In the genomic region with DNA sequence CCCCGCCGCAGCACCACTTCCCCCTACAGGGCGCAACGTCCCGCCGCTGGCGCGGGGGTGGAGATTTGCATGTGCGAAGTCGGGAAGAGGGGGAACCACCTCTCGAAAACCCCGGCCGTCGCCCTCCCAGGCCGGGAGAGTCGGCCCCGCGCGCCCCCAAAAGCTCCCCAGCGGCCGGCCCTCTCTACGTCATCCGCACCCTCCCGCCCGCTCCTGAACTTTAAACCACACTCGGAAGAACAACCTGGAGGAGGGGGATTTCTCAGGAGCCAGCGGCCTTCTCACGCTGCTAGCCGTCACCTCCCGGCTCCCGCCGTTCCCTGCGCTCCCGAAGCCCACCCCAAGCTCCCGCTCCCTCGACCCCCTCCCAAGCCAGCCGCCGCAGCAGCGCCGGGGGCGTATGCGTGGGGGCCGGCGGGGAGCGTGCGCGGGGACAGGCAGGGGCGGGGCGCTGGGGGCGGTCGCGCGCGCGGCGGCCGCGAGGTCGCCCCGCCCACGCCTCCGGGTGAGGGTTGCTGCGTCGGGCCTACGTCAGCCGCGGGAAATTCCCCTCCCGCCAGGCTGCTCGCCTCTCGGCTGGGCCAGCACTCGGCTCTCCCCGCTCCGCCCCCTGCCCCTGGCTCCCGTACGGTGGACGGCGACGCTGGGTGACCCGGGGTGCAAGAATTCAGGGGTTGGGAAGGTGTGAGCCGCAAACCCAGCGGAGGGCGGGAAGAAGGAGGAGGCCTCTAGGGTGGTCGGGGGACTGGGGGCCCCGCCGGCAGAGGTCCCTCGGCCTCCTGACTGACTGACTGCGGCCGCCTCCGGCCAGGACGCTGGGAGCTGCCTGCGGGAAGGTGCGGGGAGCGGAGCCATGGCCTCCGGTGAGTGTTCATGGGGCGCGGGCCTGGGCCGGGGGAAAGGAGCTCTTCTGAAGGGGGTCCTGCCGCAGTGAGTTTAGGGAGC, we compare ENCODE assay signal across 1 cellular context.
A peak's percentile ranks its signal among the peaks of the same experiment; 100 is the strongest.
TF ChIP-seq lines count a peak whose summit lies in the region.

A gene (plus strand): TSS at position 587 of the 945 bp plus-strand sequence. CDS start 267 bp downstream, at position 854.

TF ChIP-seq in HCT116, 20 proteins besides CTCF, POLR2A, EP300 and RAD21 (continued from another document):
- TF ChIP-seq, protein P1, sequence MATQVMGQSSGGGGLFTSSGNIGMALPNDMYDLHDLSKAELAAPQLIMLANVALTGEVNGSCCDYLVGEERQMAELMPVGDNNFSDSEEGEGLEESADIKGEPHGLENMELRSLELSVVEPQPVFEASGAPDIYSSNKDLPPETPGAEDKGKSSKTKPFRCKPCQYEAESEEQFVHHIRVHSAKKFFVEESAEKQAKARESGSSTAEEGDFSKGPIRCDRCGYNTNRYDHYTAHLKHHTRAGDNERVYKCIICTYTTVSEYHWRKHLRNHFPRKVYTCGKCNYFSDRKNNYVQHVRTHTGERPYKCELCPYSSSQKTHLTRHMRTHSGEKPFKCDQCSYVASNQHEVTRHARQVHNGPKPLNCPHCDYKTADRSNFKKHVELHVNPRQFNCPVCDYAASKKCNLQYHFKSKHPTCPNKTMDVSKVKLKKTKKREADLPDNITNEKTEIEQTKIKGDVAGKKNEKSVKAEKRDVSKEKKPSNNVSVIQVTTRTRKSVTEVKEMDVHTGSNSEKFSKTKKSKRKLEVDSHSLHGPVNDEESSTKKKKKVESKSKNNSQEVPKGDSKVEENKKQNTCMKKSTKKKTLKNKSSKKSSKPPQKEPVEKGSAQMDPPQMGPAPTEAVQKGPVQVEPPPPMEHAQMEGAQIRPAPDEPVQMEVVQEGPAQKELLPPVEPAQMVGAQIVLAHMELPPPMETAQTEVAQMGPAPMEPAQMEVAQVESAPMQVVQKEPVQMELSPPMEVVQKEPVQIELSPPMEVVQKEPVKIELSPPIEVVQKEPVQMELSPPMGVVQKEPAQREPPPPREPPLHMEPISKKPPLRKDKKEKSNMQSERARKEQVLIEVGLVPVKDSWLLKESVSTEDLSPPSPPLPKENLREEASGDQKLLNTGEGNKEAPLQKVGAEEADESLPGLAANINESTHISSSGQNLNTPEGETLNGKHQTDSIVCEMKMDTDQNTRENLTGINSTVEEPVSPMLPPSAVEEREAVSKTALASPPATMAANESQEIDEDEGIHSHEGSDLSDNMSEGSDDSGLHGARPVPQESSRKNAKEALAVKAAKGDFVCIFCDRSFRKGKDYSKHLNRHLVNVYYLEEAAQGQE (IDR thresholded peaks at IDR 0.05; ENCODE audit: low read depth), result no peak
- TF ChIP-seq, protein P2, sequence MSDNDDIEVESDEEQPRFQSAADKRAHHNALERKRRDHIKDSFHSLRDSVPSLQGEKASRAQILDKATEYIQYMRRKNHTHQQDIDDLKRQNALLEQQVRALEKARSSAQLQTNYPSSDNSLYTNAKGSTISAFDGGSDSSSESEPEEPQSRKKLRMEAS (IDR thresholded peaks at IDR 0.05), result peak; percentile 77
- peak; percentile 79; the same call in 1 of the 2 replicates for TF ChIP-seq SIN3A (IDR thresholded peaks at IDR 0.05; ENCODE audit: low read depth)
- TF ChIP-seq YY1 (IDR thresholded peaks at IDR 0.05; ENCODE audit: extremely low read depth, insufficient replicate concordance, low read depth, low read length), result no peak
- no peak for TF ChIP-seq CBX3 (IDR thresholded peaks at IDR 0.05; ENCODE audit: low read depth)
- TF ChIP-seq EZH2 (IDR thresholded peaks at IDR 0.05), result no peak
- TF ChIP-seq EZH2phosphoT487 (IDR thresholded peaks at IDR 0.05; ENCODE audit: borderline replicate concordance), result no peak
- peak; percentile 87 for TF ChIP-seq POLR2AphosphoS5 (IDR thresholded peaks at IDR 0.05; ENCODE audit: low read depth, low read length)
- TF ChIP-seq ELF1 (IDR thresholded peaks at IDR 0.05; ENCODE audit: borderline replicate concordance, low read depth), result no peak
- TF ChIP-seq EGR1 (IDR thresholded peaks at IDR 0.05; ENCODE audit: low read depth), result peak; percentile 87
